ENCODE assay signal across 1 cellular context in genomic region chr3:13475871-13476590, GRCh38.
TF ChIP-seq lines count a peak whose summit lies in the region.

No MANE protein-coding gene starts in this region.

TF ChIP-seq in HepG2, 621 proteins besides CTCF, POLR2A, EP300 and RAD21 (continued from another document and continues in another):
- TF ChIP-seq ETS1 (CRISPR knock-in tag; IDR thresholded peaks at IDR 0.05): no peak
- no peak for TF ChIP-seq GLI4 (CRISPR knock-in tag; IDR thresholded peaks at IDR 0.05; ENCODE audit: borderline replicate concordance)
- no peak for TF ChIP-seq ATF1 (CRISPR knock-in tag; IDR thresholded peaks at IDR 0.05)
- no peak for TF ChIP-seq SOX13 (IDR thresholded peaks at IDR 0.05)
- peak in 1 of 2 experiments; percentile 75; a peak in 2 of 4 replicates for TF ChIP-seq SOX13 (CRISPR knock-in tag; conservative IDR thresholded peaks at IDR 0.05 in 1 of 2, IDR thresholded peaks at IDR 0.05 in 1 of 2)
- TF ChIP-seq ZNF260 (CRISPR knock-in tag; IDR thresholded peaks at IDR 0.05; ENCODE audit: borderline replicate concordance, low read depth): no peak
- no peak for TF ChIP-seq NBN (conservative IDR thresholded peaks at IDR 0.05)
- peak; percentile 99 for TF ChIP-seq ZNF644 (CRISPR knock-in tag; IDR thresholded peaks at IDR 0.05; ENCODE audit: low read depth)
- TF ChIP-seq PHF20 (CRISPR knock-in tag; IDR thresholded peaks at IDR 0.05): peak; percentile 49; the same call in 1 of the 2 replicates
- peak; percentile 71; the same call in 1 of the 2 replicates for TF ChIP-seq GATA4 (IDR thresholded peaks at IDR 0.05; ENCODE audit: borderline replicate concordance, low read depth)
- TF ChIP-seq THAP11 (CRISPR knock-in tag; IDR thresholded peaks at IDR 0.05): peak; percentile 64
- TF ChIP-seq NFIB (CRISPR knock-in tag; IDR thresholded peaks at IDR 0.05; ENCODE audit: borderline replicate concordance): no peak
- TF ChIP-seq ZBTB7A (CRISPR knock-in tag; IDR thresholded peaks at IDR 0.05): 0 out of 2 replicates have a peak, but pooled peaks have one; percentile 49
- TF ChIP-seq GMEB2 (CRISPR knock-in tag; IDR thresholded peaks at IDR 0.05; ENCODE audit: low read depth): no peak
- no peak for TF ChIP-seq GLMP (CRISPR knock-in tag; IDR thresholded peaks at IDR 0.05; ENCODE audit: borderline replicate concordance)
- TF ChIP-seq RBAK (CRISPR knock-in tag; IDR thresholded peaks at IDR 0.05): no peak
- TF ChIP-seq DNMT1 (CRISPR knock-in tag; IDR thresholded peaks at IDR 0.05): no peak
- no peak for TF ChIP-seq ZNF34 (CRISPR knock-in tag; IDR thresholded peaks at IDR 0.05; ENCODE audit: borderline replicate concordance)
- no peak for TF ChIP-seq PLRG1 (conservative IDR thresholded peaks at IDR 0.05)
- TF ChIP-seq ZNF512 (CRISPR knock-in tag; IDR thresholded peaks at IDR 0.05): no peak
- TF ChIP-seq KAT2B (IDR thresholded peaks at IDR 0.05; ENCODE audit: borderline replicate concordance, low read depth, low read length): no peak
- no peak for TF ChIP-seq ZSCAN30 (CRISPR knock-in tag; IDR thresholded peaks at IDR 0.05)
- TF ChIP-seq ZNF207 (IDR thresholded peaks at IDR 0.05; ENCODE audit: borderline replicate concordance): no peak
- no peak for TF ChIP-seq ZNF570 (CRISPR knock-in tag; IDR thresholded peaks at IDR 0.05; ENCODE audit: borderline replicate concordance)
- no peak for TF ChIP-seq TEF (CRISPR knock-in tag; IDR thresholded peaks at IDR 0.05)
- peak; percentile 69 for TF ChIP-seq NR2F6 (IDR thresholded peaks at IDR 0.05)
- peak; percentile 88 for TF ChIP-seq NR2F6 (CRISPR knock-in tag; IDR thresholded peaks at IDR 0.05)
- no peak for TF ChIP-seq EZH2 (conservative IDR thresholded peaks at IDR 0.05; ENCODE audit: low read depth, low read length)
- TF ChIP-seq DBP (CRISPR knock-in tag; IDR thresholded peaks at IDR 0.05; ENCODE audit: not compliant biosample characterization): no peak
- no peak for TF ChIP-seq KDM5A (IDR thresholded peaks at IDR 0.05; ENCODE audit: borderline replicate concordance, low read length)
- TF ChIP-seq ZBTB2 (CRISPR knock-in tag; IDR thresholded peaks at IDR 0.05; ENCODE audit: low read depth): no peak
- no peak for TF ChIP-seq PHF8 (CRISPR knock-in tag; IDR thresholded peaks at IDR 0.05)
- no peak for TF ChIP-seq MTA3 (CRISPR knock-in tag; IDR thresholded peaks at IDR 0.05)
- TF ChIP-seq MTERF4 (CRISPR knock-in tag; IDR thresholded peaks at IDR 0.05): no peak
- TF ChIP-seq MIER3 (CRISPR knock-in tag; IDR thresholded peaks at IDR 0.05; ENCODE audit: borderline replicate concordance): peak; percentile 56; the same call in 1 of the 2 replicates
- no peak for TF ChIP-seq FOXM1 (CRISPR knock-in tag; IDR thresholded peaks at IDR 0.05)
- TF ChIP-seq ZNF205 (CRISPR knock-in tag; IDR thresholded peaks at IDR 0.05): 0 out of 2 replicates have a peak, but pooled peaks have one; percentile 39
- no peak for TF ChIP-seq PHB2 (IDR thresholded peaks at IDR 0.05; ENCODE audit: partially characterized antibody)
- TF ChIP-seq GTF2F1 (IDR thresholded peaks at IDR 0.05; ENCODE audit: low read length): no peak
- TF ChIP-seq EHMT2 (IDR thresholded peaks at IDR 0.05; ENCODE audit: borderline replicate concordance, low read depth, low read length): peak; percentile 64; the same call in 1 of the 2 replicates
- TF ChIP-seq MED1 (CRISPR knock-in tag; IDR thresholded peaks at IDR 0.05): peak; percentile 97
- no peak for TF ChIP-seq ISX (CRISPR knock-in tag; conservative IDR thresholded peaks at IDR 0.05)
- no peak for TF ChIP-seq ZNF136 (CRISPR knock-in tag; IDR thresholded peaks at IDR 0.05; ENCODE audit: low read depth)
- peak; percentile 76 for TF ChIP-seq ZNF652 (CRISPR knock-in tag; IDR thresholded peaks at IDR 0.05; ENCODE audit: borderline replicate concordance, low read depth)
- no peak for TF ChIP-seq ZNF446 (CRISPR knock-in tag; IDR thresholded peaks at IDR 0.05)
- TF ChIP-seq ZSCAN12 (CRISPR knock-in tag; IDR thresholded peaks at IDR 0.05): 0 out of 2 replicates have a peak, but pooled peaks have one; percentile 19
- 0 out of 2 replicates have a peak, but pooled peaks have one; percentile 70 for TF ChIP-seq ZNF335 (CRISPR knock-in tag; IDR thresholded peaks at IDR 0.05)
- no peak for TF ChIP-seq ZNF569 (CRISPR knock-in tag; IDR thresholded peaks at IDR 0.05; ENCODE audit: borderline replicate concordance)
- TF ChIP-seq TCF7 (IDR thresholded peaks at IDR 0.05; ENCODE audit: low read depth): no peak
- no peak for TF ChIP-seq MAFK (conservative IDR thresholded peaks at IDR 0.05 in 1 of 2, IDR thresholded peaks at IDR 0.05 in 1 of 2; ENCODE audit: low read length in 2 of 2)
- no peak for TF ChIP-seq HNRNPL (IDR thresholded peaks at IDR 0.05; ENCODE audit: low read depth, low read length)
- TF ChIP-seq ZNF333 (CRISPR knock-in tag; IDR thresholded peaks at IDR 0.05; ENCODE audit: borderline replicate concordance): no peak
- peak; percentile 27; the same call in 1 of the 2 replicates for TF ChIP-seq TRAFD1 (CRISPR knock-in tag; IDR thresholded peaks at IDR 0.05; ENCODE audit: borderline replicate concordance)
- TF ChIP-seq ZNF546 (CRISPR knock-in tag; conservative IDR thresholded peaks at IDR 0.05): no peak
- no peak for TF ChIP-seq NFE2L2 (IDR thresholded peaks at IDR 0.05; ENCODE audit: low read length)
- peak; percentile 45; the same call in 1 of the 2 replicates for TF ChIP-seq FOXP1 (IDR thresholded peaks at IDR 0.05)
- peak; percentile 92 for TF ChIP-seq FOXP1 (CRISPR knock-in tag; IDR thresholded peaks at IDR 0.05)
- TF ChIP-seq ZBTB25 (CRISPR knock-in tag; IDR thresholded peaks at IDR 0.05): peak; percentile 53; the same call in 1 of the 2 replicates
- TF ChIP-seq ZBTB44 (CRISPR knock-in tag; IDR thresholded peaks at IDR 0.05): no peak
